ENCODE assay signal across 8 cellular contexts in genomic region chr7:123532788-123533552, GRCh38. TPM values are rescaled to one million over a fixed set of nuclear protein-coding genes. Genes with fewer than 3 reads are reported as not detected.
A peak's percentile ranks its signal among the peaks of the same experiment; 100 is the strongest.
DNase-seq lines count a peak whose midpoint lies in the region; ATAC-seq and TF ChIP-seq lines count a peak whose summit lies in the region.
"Not testable (repeated sequence)": the region's sequence is repeated elsewhere in the genome, so short reads cannot be mapped to it uniquely, and the experiment has no call there.

No MANE protein-coding gene starts in this region.

- CTCF ChIA-PET in activated CD8-positive, alpha-beta T cell treated with anti-CD3 and anti-CD28 coated beads, Interleukin-2, amount 10 ng/mL, durations not matched to agents 7 days and 5 days (lab: Charles Lee) = not testable (repeated sequence)

- H3K9me3 Mint-ChIP-seq in activated CD8-positive, alpha-beta T cell treated with anti-CD3 and anti-CD28 coated beads, Interleukin-2, amount 10 ng/mL, durations not matched to agents 7 days and 5 days (ENCODE audit: insufficient read depth) = not testable (repeated sequence)

- H2AFZ ChIP-seq in trophoblast cell (ENCODE audit: insufficient read depth, low read length, poor library complexity) = not testable (repeated sequence)

- not testable (repeated sequence) for H3K79me1 ChIP-seq in trophoblast cell (ENCODE audit: low read length)

- H3K4me3 ChIP-seq in choroid plexus epithelial cell (ENCODE audit: low read depth, low read length) (peak overlapping the region; percentile 55), iPS-15b (ENCODE audit: low read depth, low read length) (peak overlapping the region; percentile 82), trophoblast cell (ENCODE audit: low read depth, low read length) (peak overlapping the region; percentile 62), uterus (peak overlapping the region; percentile 30 to 42)

- not testable (repeated sequence) for H3K36me3 Mint-ChIP-seq in activated CD8-positive, alpha-beta T cell treated with anti-CD3 and anti-CD28 coated beads, Interleukin-2, amount 10 ng/mL, durations not matched to agents 7 days and 5 days (ENCODE audit: low read depth)

- peak overlapping the region; percentile 53 for H3K4me2 ChIP-seq in trophoblast cell (ENCODE audit: low read length)

- not testable (repeated sequence) for H3K18ac ChIP-seq in trophoblast cell (ENCODE audit: low read length)

- H3K79me2 ChIP-seq in trophoblast cell (ENCODE audit: control insufficient read depth, insufficient read depth, low read length, poor library complexity) = not testable (repeated sequence)

- not testable (repeated sequence) for H2BK12ac ChIP-seq in trophoblast cell (ENCODE audit: low read length)

- not testable (repeated sequence) for TF ChIP-seq POLR2A in uterus (IDR thresholded peaks at IDR 0.05)

- peak overlapping the region; percentile 30 for H3K4me3 Mint-ChIP-seq in activated CD8-positive, alpha-beta T cell treated with anti-CD3 and anti-CD28 coated beads, Interleukin-2, amount 10 ng/mL, durations not matched to agents 7 days and 5 days

- no CpG with 5 or more reads among the region's 33 CpGs for WGBS in trophoblast cell (ENCODE audit: extremely low coverage, insufficient coverage, insufficient read length)

- peak overlapping the region; percentile 24 for H4K91ac ChIP-seq in trophoblast cell (ENCODE audit: low read depth, low read length)

- peak overlapping the region; percentile 47 for H4K8ac ChIP-seq in trophoblast cell (ENCODE audit: low read depth, low read length)

- not testable (repeated sequence) for TF ChIP-seq CTCF in choroid plexus epithelial cell (conservative IDR thresholded peaks at IDR 0.05; ENCODE audit: low read depth, low read length); uterus (IDR thresholded peaks at IDR 0.05)

- not testable (repeated sequence) for H3K9ac ChIP-seq in iPS-15b (ENCODE audit: low read depth, low read length); trophoblast cell (ENCODE audit: low read length)

- not testable (repeated sequence) for H2BK5ac ChIP-seq in trophoblast cell (ENCODE audit: low read depth, low read length, poor library complexity)

- not testable (repeated sequence) for H4K12ac ChIP-seq in trophoblast cell (ENCODE audit: low read depth, low read length)

- H3K27ac Mint-ChIP-seq in activated CD8-positive, alpha-beta T cell treated with anti-CD3 and anti-CD28 coated beads, Interleukin-2, amount 10 ng/mL, durations not matched to agents 7 days and 5 days = not testable (repeated sequence)

- intact Hi-C loops in uterus (cut with DNase I; ENCODE audit: low total_unique reads) = not testable (repeated sequence)

- H3K4me1 ChIP-seq in iPS-15b (ENCODE audit: control insufficient read depth, insufficient read depth, low read length); trophoblast cell (ENCODE audit: control insufficient read depth in 1 of 2, insufficient read depth in 2 of 2, low read length in 2 of 2); uterus: not testable (repeated sequence)

- H3K4ac ChIP-seq in trophoblast cell (ENCODE audit: low read depth, low read length) = not testable (repeated sequence)

- not testable (repeated sequence) for H2AK5ac ChIP-seq in trophoblast cell (ENCODE audit: low read length)

- H3K27me3 Mint-ChIP-seq in activated CD8-positive, alpha-beta T cell treated with anti-CD3 and anti-CD28 coated beads, Interleukin-2, amount 10 ng/mL, durations not matched to agents 7 days and 5 days (ENCODE audit: low read depth) = peaks cover 18% of the 10 kb centered on the region

- H3K4me1 Mint-ChIP-seq in activated CD8-positive, alpha-beta T cell treated with anti-CD3 and anti-CD28 coated beads, Interleukin-2, amount 10 ng/mL, durations not matched to agents 7 days and 5 days (ENCODE audit: low read depth) = peaks cover 16% of the 10 kb centered on the region

- H3K27me3 ChIP-seq in iPS-15b (ENCODE audit: control insufficient read depth, insufficient read depth, low read length) = peaks cover 12% of the 10 kb centered on the region
- H3K27me3 ChIP-seq in trophoblast cell (ENCODE audit: insufficient read depth, low read length); uterus: not testable (repeated sequence)

- ATAC-seq in GM18498 (IDR thresholded peaks at IDR 0.05; ENCODE audit: unreplicated experiment) (peak; percentile 12), HG02610 (IDR thresholded peaks at IDR 0.05; ENCODE audit: unreplicated experiment) (peak; percentile 12)
- peak; percentile 45 for ATAC-seq in activated CD8-positive, alpha-beta T cell treated with anti-CD3 and anti-CD28 coated beads, Interleukin-2, amount 10 ng/mL, durations not matched to agents 7 days and 5 days

- H3K36me3 ChIP-seq in iPS-15b (ENCODE audit: control insufficient read depth, insufficient read depth, low read length); trophoblast cell (ENCODE audit: control insufficient read depth in 1 of 2, insufficient read depth in 2 of 2, low read length in 2 of 2); uterus: not testable (repeated sequence)

- DNase-seq in NOMO-1 treated with DMSO at 0.1 percent for 48 hours (lab: John Stamatoyannopoulos, UW; ENCODE audit: unreplicated experiment) (peak; percentile 32), choroid plexus epithelial cell (ENCODE audit: low read depth) (peak; percentile 22), uterus (peak; percentile 29 to 54)
- DNase-seq in activated CD8-positive, alpha-beta T cell treated with anti-CD3 and anti-CD28 coated beads, Interleukin-2, amount 10 ng/mL, durations not matched to agents 7 days and 5 days = peak; percentile 56
- not testable (repeated sequence) for DNase-seq in trophoblast cell

- not testable (repeated sequence) for H3K14ac ChIP-seq in trophoblast cell (ENCODE audit: low read length)

- POLR2A ChIA-PET in activated CD8-positive, alpha-beta T cell treated with anti-CD3 and anti-CD28 coated beads, Interleukin-2, amount 10 ng/mL, durations not matched to agents 7 days and 5 days (lab: Charles Lee) = not testable (repeated sequence)

- H3K9me3 ChIP-seq in iPS-15b (ENCODE audit: control insufficient read depth, insufficient read depth, low read length); trophoblast cell (ENCODE audit: insufficient read depth, low read depth, low read length); uterus: not testable (repeated sequence)

- H3K27ac ChIP-seq in trophoblast cell (ENCODE audit: low read depth, low read length) = not testable (repeated sequence)
- peak overlapping the region; percentile 38 to 89 for H3K27ac ChIP-seq in uterus

- H3K23ac ChIP-seq in trophoblast cell (ENCODE audit: low read length) = not testable (repeated sequence)

- H2BK120ac ChIP-seq in trophoblast cell (ENCODE audit: insufficient read depth, low read length, poor library complexity) = not testable (repeated sequence)

RNA-seq across cellular contexts. Expression of gene IQUB, which starts 1.4 kb away (rescaled TPM):
- not detected for total RNA-seq in activated CD8-positive, alpha-beta T cell treated with anti-CD3 and anti-CD28 coated beads, Interleukin-2, amount 10 ng/mL, durations not matched to agents 7 days and 5 days
- polyA plus RNA-seq in trophoblast cell (2013) = 0.41 and 0.42 TPM in 2 replicates
- total RNA-seq in uterus = 1 to 10 TPM in 3 of 4 donors, not detected in 1; 2.4 to 9.9 (median 6.1) TPM

RNA-seq across cellular contexts. Expression of gene NDUFA5, which starts 24.6 kb away (rescaled TPM):
- total RNA-seq in activated CD8-positive, alpha-beta T cell treated with anti-CD3 and anti-CD28 coated beads, Interleukin-2, amount 10 ng/mL, durations not matched to agents 7 days and 5 days = 10 to 100 TPM; 50.2 to 50.9 TPM
- polyA plus RNA-seq in trophoblast cell (2013) = 41.7 and 45.3 TPM in 2 replicates
- total RNA-seq in uterus = 10 to 100 TPM; 27.2 to 97.6 (median 85.0) TPM
